14 cellular contexts compared by ENCODE assay signal in genomic region chr11:19557185-19557584, GRCh38.
DNase-seq lines count a peak whose midpoint lies in the region; ATAC-seq and TF ChIP-seq lines count a peak whose summit lies in the region.
"Had no signal": no experiment of that assay in that cellular context is flagged by ENCODE, and none has a peak within 500 bp of the region (broad histone marks: within the 10 kb centered on the region; RNA-seq: fewer than 3 reads in every experiment).

No MANE protein-coding gene starts in this region.

- no peak for ATAC-seq in HCT116
- peak; percentile 54 to 74 (median 58) for ATAC-seq in right lobe of liver
- no peak for ATAC-seq in gastroesophageal sphincter

- no peaks in the 10 kb centered on the region for H4K20me1 ChIP-seq in HCT116 (ENCODE audit: insufficient read depth)
- H4K20me1 ChIP-seq: BLaER1 treated with 17β-estradiol and CSF1 and Interleukin-3, amounts not matched to agents 10 nM and 100 nM had no signal

- DNase-seq in NCI-H2029 treated with DMSO at 0.1 percent for 48 hours (lab: John Stamatoyannopoulos, UW) (peak; percentile 55), NCI-H2029 (lab: John Stamatoyannopoulos, UW) (no peak), HCT116 (ENCODE audit: low read depth, low spot score) (no peak), fibroblast of gingiva (ENCODE audit: low read depth) (peak; percentile 37), right lobe of liver (no peak), NCI-H146 treated with DMSO at 0.1 percent for 48 hours (lab: John Stamatoyannopoulos, UW; ENCODE audit: unreplicated experiment) (no peak), T1000 (lab: John Stamatoyannopoulos, UW) (no peak)
- DNase-seq: DMS 273 treated with DMSO at 0.1 percent for 48 hours, GDM1, GOT3 had no signal

- TF ChIP-seq POLR2A in HCT116 (IDR thresholded peaks at IDR 0.05; ENCODE audit: borderline replicate concordance, extremely low read depth, insufficient read depth, insufficient read length): no peak
- no peak for TF ChIP-seq POLR2A in right lobe of liver (IDR thresholded peaks at IDR 0.05)
- no peak for TF ChIP-seq POLR2A in gastroesophageal sphincter (IDR thresholded peaks at IDR 0.05)

- POLR2A ChIA-PET in HCT116 (lab: Charles Lee): no interaction called here

- TF ChIP-seq CTCF in HCT116 (IDR thresholded peaks at IDR 0.05 in 2 of 3, conservative IDR thresholded peaks at IDR 0.05 in 1 of 3; ENCODE audit: borderline replicate concordance in 1 of 3, insufficient read depth in 1 of 3, low read depth in 2 of 3, low read length in 2 of 3) (no peak), right lobe of liver (IDR thresholded peaks at IDR 0.05) (no peak), gastroesophageal sphincter (IDR thresholded peaks at IDR 0.05) (no peak)

- CTCF ChIA-PET in HCT116 (lab: Charles Lee): interaction anchor here (0.6 to 10.0 kb wide), 8 partner anchors 176 to 576 kb away, joined by 3 to 97 read pairs (median 6); no protein-coding TSS in a partner anchor

- intact Hi-C loops in HCT116 (cut with micrococcal nuclease): loop anchor here (10.0 kb wide), 1 partner anchor 798 kb away; no protein-coding TSS in a partner anchor
- intact Hi-C loops in right lobe of liver (cut with DNase I): loop anchor here in 1 of 2 donors (10.0 kb wide), 1 partner anchor 482 kb away; no protein-coding TSS in a partner anchor

- WGBS in right lobe of liver (ENCODE audit: insufficient coverage, low coverage, low lambda C conversion rate, missing lambda C conversion rate): 6% methylated on average over 5 of the region's 6 CpGs
- WGBS in gastroesophageal sphincter (ENCODE audit: low coverage in 1 of 2), 2 donors: 70 to 73% methylated on average over 5 of the region's 6 CpGs

- no peak overlapping the region for H3K27ac ChIP-seq in HCT116 (ENCODE audit: low read depth, low read length)
- H3K27ac ChIP-seq in right lobe of liver: peak overlapping the region in 2 of 3 donors; percentile 19 to 58
- no peak overlapping the region for H3K27ac ChIP-seq in gastroesophageal sphincter
- H3K27ac ChIP-seq: 22Rv1; BLaER1 treated with 17β-estradiol and CSF1 and Interleukin-3, amounts not matched to agents 10 nM and 100 nM had no signal

- peak overlapping the region; percentile 66 for H2AFZ ChIP-seq in HCT116 (ENCODE audit: low read depth, low read length, poor library complexity, severe bottlenecking)

- RAD21 ChIA-PET in HCT116 (lab: Charles Lee; ENCODE audit: low non-redundant PET in 1 of 2, low total read pairs in 2 of 2, uncharacterized antibody in 2 of 2, unreplicated experiment in 2 of 2): interaction anchor here (0.6 to 1.2 kb wide), 4 partner anchors 185 to 486 kb away, joined by 3 to 5 read pairs (median 4); no protein-coding TSS in a partner anchor

- no peaks in the 10 kb centered on the region for H3K79me2 ChIP-seq in HCT116 (ENCODE audit: insufficient read depth, low read length)

- no peak overlapping the region for H3K4me3 ChIP-seq in HCT116 (replicated peaks in 1 of 2; ENCODE audit: low read depth in 1 of 2, low read length in 2 of 2)
- H3K4me3 ChIP-seq in right lobe of liver: no peak overlapping the region
- no peak overlapping the region for H3K4me3 ChIP-seq in gastroesophageal sphincter
- H3K4me3 ChIP-seq: BLaER1 treated with 17β-estradiol and CSF1 and Interleukin-3, amounts not matched to agents 10 nM and 100 nM had no signal

- H3K36me3 ChIP-seq in HCT116 (ENCODE audit: control insufficient read depth in 1 of 2, insufficient read depth in 2 of 2, low read length in 2 of 2) (no peaks in the 10 kb centered on the region), right lobe of liver (no peaks in the 10 kb centered on the region), gastroesophageal sphincter (no peaks in the 10 kb centered on the region)
- H3K36me3 ChIP-seq: BE2C; BLaER1 treated with 17β-estradiol and CSF1 and Interleukin-3, amounts not matched to agents 10 nM and 100 nM had no signal

- TF ChIP-seq RAD21 in HCT116 (IDR thresholded peaks at IDR 0.05; ENCODE audit: low read depth): no peak

- BruUV-seq in HCT116 (replicated peaks; lab: Mats Ljungman, UMichigan): no TSS peak

- H3K27me3 ChIP-seq in HCT116 (ENCODE audit: insufficient read depth, low read length) (peaks cover 12% of the 10 kb centered on the region; the same call in 1 of the 2 replicates), right lobe of liver (no peaks in the 10 kb centered on the region), gastroesophageal sphincter (no peaks in the 10 kb centered on the region)
- H3K27me3 ChIP-seq: BE2C; BLaER1 treated with 17β-estradiol and CSF1 and Interleukin-3, amounts not matched to agents 10 nM and 100 nM had no signal

- no peak overlapping the region for H3K4me2 ChIP-seq in HCT116 (ENCODE audit: low read length)
- H3K4me2 ChIP-seq: BLaER1 treated with 17β-estradiol and CSF1 and Interleukin-3, amounts not matched to agents 10 nM and 100 nM had no signal

- no peaks in the 10 kb centered on the region for H3K9me3 ChIP-seq in HCT116 (ENCODE audit: control insufficient read depth in 1 of 2, insufficient read depth in 1 of 2, low read depth in 1 of 2, low read length in 2 of 2)
- H3K9me3 ChIP-seq in right lobe of liver: no peaks in the 10 kb centered on the region
- H3K9me3 ChIP-seq in gastroesophageal sphincter: no peaks in the 10 kb centered on the region
- H3K9me3 ChIP-seq: BE2C; BLaER1 treated with 17β-estradiol and CSF1 and Interleukin-3, amounts not matched to agents 10 nM and 100 nM had no signal

- no peak for TF ChIP-seq EP300 in gastroesophageal sphincter (IDR thresholded peaks at IDR 0.05)

- H3K4me1 ChIP-seq in HCT116 (ENCODE audit: control insufficient read depth in 1 of 2, insufficient read depth in 2 of 2, low read length in 2 of 2) (no peaks in the 10 kb centered on the region), right lobe of liver (peaks cover 0 to 41% (median 18%) of the 10 kb centered on the region in 4 donors), gastroesophageal sphincter (peaks cover 0 to 21% (median 0%) of the 10 kb centered on the region in 3 donors)

- H3K9me2 ChIP-seq in HCT116 (ENCODE audit: insufficient read depth): no peaks in the 10 kb centered on the region

- H3K9ac ChIP-seq in HCT116 (ENCODE audit: low read length): no peak overlapping the region
- H3K9ac ChIP-seq: BLaER1 treated with 17β-estradiol and CSF1 and Interleukin-3, amounts not matched to agents 10 nM and 100 nM had no signal

TF ChIP-seq in HCT116, 20 proteins besides CTCF, POLR2A, EP300 and RAD21:
- TF ChIP-seq POLR2AphosphoS5 (IDR thresholded peaks at IDR 0.05; ENCODE audit: low read depth, low read length) (no peak), JUND (IDR thresholded peaks at IDR 0.05) (no peak), ELF1 (IDR thresholded peaks at IDR 0.05; ENCODE audit: borderline replicate concordance, low read depth) (no peak), CEBPB (IDR thresholded peaks at IDR 0.05; ENCODE audit: low read depth) (no peak), ATF3 (IDR thresholded peaks at IDR 0.05) (no peak), ZBTB33 (IDR thresholded peaks at IDR 0.05; ENCODE audit: extremely low read depth, insufficient replicate concordance, low read length) (no peak), SIN3A (IDR thresholded peaks at IDR 0.05; ENCODE audit: low read depth) (no peak), REST (IDR thresholded peaks at IDR 0.05; ENCODE audit: low read depth) (no peak), EGR1 (IDR thresholded peaks at IDR 0.05; ENCODE audit: low read depth) (no peak)
TF ChIP-seq in HCT116: peak in this region for 0.

Comparison
In these comparisons a context has a peak if more than half of its experiments do, and no peak if none do; other contexts are left out.
1. DNase-seq: peak in NCI-H2029 treated with DMSO at 0.1 percent for 48 hours (single experiment) and fibroblast of gingiva (single experiment); none in NCI-H2029 (single experiment), HCT116 (single experiment), right lobe of liver (0 of 3), NCI-H146 treated with DMSO at 0.1 percent for 48 hours (single experiment) and T1000 (single experiment).
2. ATAC-seq: peak in right lobe of liver (4 of 4); none in HCT116 (single experiment) and gastroesophageal sphincter (single experiment).
3. H3K27ac ChIP-seq: peak in right lobe of liver (2 of 3); none in HCT116 (single experiment) and gastroesophageal sphincter (0 of 4).